8 cellular contexts compared by ENCODE assay signal in the genomic region with DNA sequence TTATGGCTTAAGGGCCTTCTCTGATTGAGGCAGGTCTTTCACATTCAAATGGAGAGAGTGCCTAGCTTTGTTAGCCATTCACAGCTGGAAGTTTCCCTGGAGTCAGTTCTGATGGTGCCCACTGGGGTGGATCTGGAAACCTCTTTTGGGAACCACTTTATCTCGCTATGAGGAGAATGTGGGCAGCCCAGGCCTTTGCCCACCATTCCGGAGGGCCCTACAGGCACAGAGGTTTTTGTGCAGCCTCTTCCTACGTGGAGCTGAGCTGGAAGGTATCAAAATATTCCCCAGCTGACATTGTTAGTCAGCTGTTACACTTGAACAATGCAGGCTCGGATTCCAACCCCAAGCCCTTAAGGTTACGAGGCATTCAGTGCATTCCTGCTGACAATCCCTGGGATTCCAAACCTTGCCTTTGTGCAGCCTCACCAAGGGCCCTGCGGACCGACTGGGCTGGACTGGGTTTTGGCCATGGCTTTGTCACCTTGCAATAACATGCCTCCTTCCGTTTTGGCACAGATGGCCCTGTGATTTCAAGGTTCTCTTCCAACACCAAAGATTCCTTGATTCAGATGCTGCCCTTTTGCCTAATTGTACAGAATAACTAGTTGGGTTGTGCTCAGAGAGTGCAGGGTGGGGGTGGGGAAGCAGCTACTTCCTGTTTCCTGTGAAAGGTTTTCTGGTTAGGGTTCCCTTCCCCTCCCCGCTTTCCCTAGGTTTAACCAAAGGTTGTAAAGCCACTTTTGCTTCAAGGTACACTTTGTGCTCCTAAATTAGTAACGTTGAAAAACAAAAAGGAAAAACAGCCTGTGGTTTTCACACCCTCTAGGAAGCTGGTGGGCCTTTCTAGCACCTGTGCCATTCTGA. TPM values are rescaled to one million over a fixed set of nuclear protein-coding genes. Genes with fewer than 3 reads are reported as not detected.
A peak's percentile ranks its signal among the peaks of the same experiment; 100 is the strongest.
DNase-seq lines count a peak whose midpoint lies in the region; ATAC-seq and TF ChIP-seq lines count a peak whose summit lies in the region.

No MANE protein-coding gene starts in this region.

- ATAC-seq in foreskin keratinocyte, result no peak
- no peak for ATAC-seq in HG03354 (IDR thresholded peaks at IDR 0.05; ENCODE audit: poor library complexity, severe bottlenecking, unreplicated experiment)

- H3K4me1 ChIP-seq in CD8-positive, alpha-beta memory T cell (ENCODE audit: insufficient read depth, low read length), result peaks cover 69% of the 10 kb centered on the region
- peaks cover 23% of the 10 kb centered on the region for H3K4me1 ChIP-seq in foreskin keratinocyte
- peaks cover 16% of the 10 kb centered on the region for H3K4me1 ChIP-seq in neural progenitor cell

- H3K27me3 ChIP-seq in CD8-positive, alpha-beta memory T cell (ENCODE audit: insufficient read depth, low read length, poor library complexity, severe bottlenecking), result no peaks in the 10 kb centered on the region
- H3K27me3 ChIP-seq in foreskin keratinocyte (no peaks in the 10 kb centered on the region), neural progenitor cell (no peaks in the 10 kb centered on the region)

- TF ChIP-seq CTCF in foreskin keratinocyte (conservative IDR thresholded peaks at IDR 0.05), result no peak
- TF ChIP-seq CTCF in neural progenitor cell (IDR thresholded peaks at IDR 0.05), result no peak

- peaks cover 56% of the 10 kb centered on the region for H4K20me1 ChIP-seq in neural progenitor cell (ENCODE audit: low read depth)

- POLR2A ChIA-PET in CD8-positive, alpha-beta memory T cell (lab: Charles Lee), result interaction anchor here (0.5 to 3.6 kb wide), 14 partner anchors 12 to 420 kb away, joined by 3 to 29 read pairs (median 5); partner anchors contain the start of genes CCDC9 and ZC3H4

- CTCF ChIA-PET in CD8-positive, alpha-beta memory T cell (lab: Charles Lee), result interaction anchor here (0.6 to 20.5 kb wide), 11 partner anchors 9 to 317 kb away, joined by 3 to 342 read pairs (median 6); partner anchors contain the start of gene SAE1

- H3K27ac ChIP-seq in CD8-positive, alpha-beta memory T cell (ENCODE audit: low read depth, low read length), result peak overlapping the region; percentile 2
- H3K27ac ChIP-seq in foreskin keratinocyte (no peak overlapping the region), neural progenitor cell (peak overlapping the region; percentile 14)

- peak in 3 of 5 donors; percentile 21 to 59 (median 45) for DNase-seq in CD8-positive, alpha-beta memory T cell
- DNase-seq in Kasumi-1 (lab: John Stamatoyannopoulos, UW) (peak; percentile 66 to 71), foreskin keratinocyte (peak; percentile 36 to 63), neural progenitor cell (ENCODE audit: low spot score) (peak; percentile 62), DMS153 (lab: John Stamatoyannopoulos, UW) (no peak), SK-N-DZ (ENCODE audit: low spot score) (no peak)
- peak; percentile 29 for DNase-seq in activated effector memory CD4-positive, alpha-beta T cell treated with Interleukin-2 at 50 U/mL for 16 hours

- no peaks in the 10 kb centered on the region for H3K27me3 Mint-ChIP-seq in CD8-positive, alpha-beta memory T cell
- H3K27me3 Mint-ChIP-seq in neural progenitor cell (ENCODE audit: insufficient read depth, low read depth), result no peaks in the 10 kb centered on the region

- H3K4me1 Mint-ChIP-seq in CD8-positive, alpha-beta memory T cell, result peaks cover 50 to 78% (median 68%) of the 10 kb centered on the region in 3 donors
- peaks cover 39% of the 10 kb centered on the region for H3K4me1 Mint-ChIP-seq in neural progenitor cell

- peaks cover 35% of the 10 kb centered on the region for H3F3A ChIP-seq in neural progenitor cell (ENCODE audit: low read depth)

- H3K9ac ChIP-seq in neural progenitor cell, result no peak overlapping the region

- peak overlapping the region; percentile 62 to 84 (median 80) for H3K4me3 Mint-ChIP-seq in CD8-positive, alpha-beta memory T cell
- peak overlapping the region; percentile 60 for H3K4me3 Mint-ChIP-seq in neural progenitor cell

- H3K9me3 ChIP-seq in CD8-positive, alpha-beta memory T cell (ENCODE audit: low read length), result no peaks in the 10 kb centered on the region
- H3K9me3 ChIP-seq in neural progenitor cell (ENCODE audit: low read depth), result no peaks in the 10 kb centered on the region

- H3K9me3 Mint-ChIP-seq in CD8-positive, alpha-beta memory T cell, result no peaks in the 10 kb centered on the region
- no peaks in the 10 kb centered on the region for H3K9me3 Mint-ChIP-seq in neural progenitor cell

- peak overlapping the region; percentile 73 to 98 (median 93) for H3K27ac Mint-ChIP-seq in CD8-positive, alpha-beta memory T cell
- H3K27ac Mint-ChIP-seq in neural progenitor cell, result peak overlapping the region; percentile 93

- peaks cover 9 to 28% (median 13%) of the 10 kb centered on the region in 3 donors for H3K36me3 Mint-ChIP-seq in CD8-positive, alpha-beta memory T cell
- peaks cover 30% of the 10 kb centered on the region for H3K36me3 Mint-ChIP-seq in neural progenitor cell

- H3K79me2 ChIP-seq in neural progenitor cell (ENCODE audit: low read depth), result peaks cover 84% of the 10 kb centered on the region

- peak overlapping the region; percentile 48 for H3K4me3 ChIP-seq in CD8-positive, alpha-beta memory T cell (ENCODE audit: low read length)
- no peak overlapping the region for H3K4me3 ChIP-seq in neural progenitor cell

- H2AFZ ChIP-seq in neural progenitor cell (replicated peaks), result no peak overlapping the region

- no peak overlapping the region for H3K4me2 ChIP-seq in neural progenitor cell

- peaks cover 15% of the 10 kb centered on the region for H3K36me3 ChIP-seq in CD8-positive, alpha-beta memory T cell (ENCODE audit: insufficient read depth, low read length)
- H3K36me3 ChIP-seq in neural progenitor cell, result peaks cover 16% of the 10 kb centered on the region

RNA-seq across cellular contexts. Expression of gene SAE1, which starts 27.1 kb away (rescaled TPM):
- total RNA-seq in CD8-positive, alpha-beta memory T cell, result 100 to 1,000 TPM; 167 to 172 TPM
- polyA plus RNA-seq in CD8-positive, alpha-beta memory T cell, result 107 TPM
- 132 and 147 TPM in 2 replicates for total RNA-seq in foreskin keratinocyte
- polyA plus RNA-seq in foreskin keratinocyte, result 132 and 147 TPM in 2 replicates
- 258 and 305 TPM in 2 replicates for total RNA-seq in neural progenitor cell (ENCODE audit: low replicate concordance)
- 168 and 204 TPM in 2 replicates for polyA plus RNA-seq in SK-N-DZ (2014; cell fraction: cytosol; rRNA removed)
- 60.9 and 65.5 TPM in 2 replicates for polyA plus RNA-seq in SK-N-DZ (2014; cell fraction: nucleus; rRNA removed)

RNA-seq across cellular contexts. Expression of gene ZC3H4, which starts 44.1 kb away (rescaled TPM):
- total RNA-seq in CD8-positive, alpha-beta memory T cell, result 10 to 100 TPM; 90.3 to 99.6 TPM
- 3.2 TPM for polyA plus RNA-seq in CD8-positive, alpha-beta memory T cell
- total RNA-seq in foreskin keratinocyte, result 27.1 and 27.3 TPM in 2 replicates
- 7.5 and 8.4 TPM in 2 replicates for polyA plus RNA-seq in foreskin keratinocyte
- 19.1 and 29.1 TPM in 2 replicates for total RNA-seq in neural progenitor cell (ENCODE audit: low replicate concordance)
- 6.1 and 9.0 TPM in 2 replicates for polyA plus RNA-seq in SK-N-DZ (2014; cell fraction: cytosol; rRNA removed)
- polyA plus RNA-seq in SK-N-DZ (2014; cell fraction: nucleus; rRNA removed), result 6.8 and 11.8 TPM in 2 replicates

Comparison
In these comparisons a context has a peak if more than half of its experiments do, and no peak if none do; other contexts are left out.
1. DNase-seq: peak in CD8-positive, alpha-beta memory T cell (3 of 5), Kasumi-1 (2 of 2), activated effector memory CD4-positive, alpha-beta T cell treated with Interleukin-2 at 50 U/mL for 16 hours (single experiment), foreskin keratinocyte (2 of 2) and neural progenitor cell (single experiment); none in DMS153 (single experiment) and SK-N-DZ (single experiment).